ENCODE assay signal across 22 cellular contexts in genomic region chr17:17228521-17229279, GRCh38. TPM values are rescaled to one million over a fixed set of nuclear protein-coding genes. Genes with fewer than 3 reads are reported as not detected.
DNase-seq lines count a peak whose midpoint lies in the region; ATAC-seq, FAIRE-seq and TF ChIP-seq lines count a peak whose summit lies in the region.
"Had no signal": no experiment of that assay in that cellular context is flagged by ENCODE, and none has a peak within 500 bp of the region (broad histone marks: within the 10 kb centered on the region; RNA-seq: fewer than 3 reads in every experiment).

No MANE protein-coding gene starts in this region.

- H3K4me1 ChIP-seq in HEK293 (ENCODE audit: control insufficient read depth, insufficient read depth, low read length) = no peaks in the 10 kb centered on the region
- no peaks in the 10 kb centered on the region for H3K4me1 ChIP-seq in kidney (ENCODE audit: control insufficient read depth in 1 of 2, insufficient read depth in 1 of 2, low read depth in 1 of 2, low read length in 2 of 2)
- H3K4me1 ChIP-seq in spleen = peaks cover 7 to 56% (median 28%) of the 10 kb centered on the region in 6 donors
- H3K4me1 ChIP-seq: foreskin keratinocyte had no signal

- peaks cover 52 to 91% of the 10 kb centered on the region in 2 experiments for H3K36me3 ChIP-seq in HEK293 (ENCODE audit: control insufficient read depth in 2 of 2, insufficient read depth in 1 of 2, low read length in 2 of 2)
- peaks cover 46 to 63% of the 10 kb centered on the region in 2 donors for H3K36me3 ChIP-seq in kidney (ENCODE audit: control insufficient read depth in 1 of 2, insufficient read depth in 2 of 2, low read length in 2 of 2)
- H3K36me3 ChIP-seq in spleen = peaks cover 4 to 96% (median 91%) of the 10 kb centered on the region in 6 donors

- no peak for FAIRE-seq in kidney (lab: Jason Lieb, UNC)

- peaks cover 87% of the 10 kb centered on the region for H3K36me3 Mint-ChIP-seq in activated T-cell treated with anti-CD3 and anti-CD28 coated beads, Interleukin-2, amount 50 U/mL, for 24 hours (ENCODE audit: low read depth)

- H3K9me3 Mint-ChIP-seq in activated T-cell treated with anti-CD3 and anti-CD28 coated beads, Interleukin-2, amount 50 U/mL, for 24 hours = no peaks in the 10 kb centered on the region
- H3K9me3 Mint-ChIP-seq: activated naive CD4-positive, alpha-beta T cell treated with anti-CD3 and anti-CD28 coated beads, Interleukin-2, amount 50 U/mL, for 24 hours; type B pancreatic cell had no signal

- H3K27me3 Mint-ChIP-seq in activated T-cell treated with anti-CD3 and anti-CD28 coated beads, Interleukin-2, amount 50 U/mL, for 24 hours = no peaks in the 10 kb centered on the region
- H3K27me3 Mint-ChIP-seq: activated naive CD4-positive, alpha-beta T cell treated with anti-CD3 and anti-CD28 coated beads, Interleukin-2, amount 50 U/mL, for 24 hours; type B pancreatic cell had no signal

- no peak overlapping the region for H3K27ac Mint-ChIP-seq in activated T-cell treated with anti-CD3 and anti-CD28 coated beads, Interleukin-2, amount 50 U/mL, for 24 hours
- H3K27ac Mint-ChIP-seq: activated naive CD4-positive, alpha-beta T cell treated with anti-CD3 and anti-CD28 coated beads, Interleukin-2, amount 50 U/mL, for 24 hours; type B pancreatic cell had no signal

- ATAC-seq in HG03108 (IDR thresholded peaks at IDR 0.05; ENCODE audit: unreplicated experiment) (no peak), GM19324 (IDR thresholded peaks at IDR 0.05; ENCODE audit: low FRiP score, unreplicated experiment) (no peak)
- ATAC-seq: foreskin keratinocyte, left colon had no signal

- no peak overlapping the region for H3K9ac ChIP-seq in kidney (ENCODE audit: low read length in 2 of 2)

- intact Hi-C loops in kidney (cut with DNase I) = no loop called here
- intact Hi-C loops in spleen (cut with DNase I; ENCODE audit: low total_unique reads) = no loop called here

- no peak overlapping the region for H3K4me3 ChIP-seq in HEK293 (ENCODE audit: low read depth, low read length)
- H3K4me3 ChIP-seq in kidney (ENCODE audit: low read length in 2 of 2) = no peak overlapping the region
- H3K4me3 ChIP-seq in spleen = no peak overlapping the region

- H3K9me3 ChIP-seq in HEK293 (ENCODE audit: control insufficient read depth, insufficient read depth, low read depth, low read length) (no peaks in the 10 kb centered on the region), kidney (ENCODE audit: control insufficient read depth in 1 of 2, low read length in 2 of 2) (no peaks in the 10 kb centered on the region), spleen (no peaks in the 10 kb centered on the region)

- DNase-seq in caudate nucleus (lab: John Stamatoyannopoulos, UW) (peak in 2 of 61 donors; percentile 13 to 21), kidney (peak; percentile 58), spleen (peak; percentile 61), NCI-H82 (lab: John Stamatoyannopoulos, UW) (no peak)
- DNase-seq in activated T-cell treated with anti-CD3 and anti-CD28 coated beads, Interleukin-2, amount 50 U/mL, for 24 hours = no peak
- DNase-seq: activated CD4-positive, alpha-beta T cell treated with anti-CD3 and anti-CD28 coated beads, Interleukin-2, amount 50 U/mL, for 48 hours; activated T-cell treated with anti-CD3 and anti-CD28 coated beads, Interleukin-2, amount 50 U/mL, for 1 hour; foreskin keratinocyte; left colon; midbrain; NCI-H1436; NCI-H2171; NCI-H526 treated with DMSO at 0.1 percent for 48 hours; SHP77 treated with DMSO at 0.1 percent for 48 hours; stimulated activated naive CD4-positive, alpha-beta T cell treated with Interleukin-2 at 50 U/mL for 16 hours; T-helper 1 cell; WERI-Rb-1 had no signal

- H3K4me3 Mint-ChIP-seq in activated T-cell treated with anti-CD3 and anti-CD28 coated beads, Interleukin-2, amount 50 U/mL, for 24 hours = no peak overlapping the region
- H3K4me3 Mint-ChIP-seq: activated naive CD4-positive, alpha-beta T cell treated with anti-CD3 and anti-CD28 coated beads, Interleukin-2, amount 50 U/mL, for 24 hours; type B pancreatic cell had no signal

- CTCF ChIA-PET in HEK293 (lab: Yijun Ruan, JAX) = interaction anchor here (0.6 kb wide), 2 partner anchors 42 to 85 kb away, joined by 3 to 4 read pairs; no protein-coding TSS in a partner anchor

- no peaks in the 10 kb centered on the region for H3K27me3 ChIP-seq in spleen (replicated peaks in 1 of 7)
- H3K27me3 ChIP-seq: foreskin keratinocyte had no signal

- no peaks in the 10 kb centered on the region for H3K4me1 Mint-ChIP-seq in activated T-cell treated with anti-CD3 and anti-CD28 coated beads, Interleukin-2, amount 50 U/mL, for 24 hours (ENCODE audit: low read depth)

- H3K27ac ChIP-seq in HEK293 (ENCODE audit: extremely low read depth, low read depth, low read length) (no peak overlapping the region), caudate nucleus (ENCODE audit: low read depth, low read length) (peak overlapping the region; percentile 19), kidney (ENCODE audit: low read depth in 2 of 2, low read length in 2 of 2) (no peak overlapping the region), spleen (peak overlapping the region in 5 of 8 donors; percentile 46 to 80 (median 65))
- H3K27ac ChIP-seq: foreskin keratinocyte, WERI-Rb-1 had no signal

- TF ChIP-seq CTCF in HEK293 (tag by site-specific recombination; IDR thresholded peaks at IDR 0.05) (no peak), kidney (IDR thresholded peaks at IDR 0.05; ENCODE audit: borderline replicate concordance, extremely low read depth, insufficient read depth) (no peak), spleen (IDR thresholded peaks at IDR 0.05 in 8 of 11, conservative IDR thresholded peaks at IDR 0.05 in 3 of 11) (no peak)

- 76 to 90% (median 86%) methylated on average over 17 of the region's 17 CpGs for WGBS in spleen, 5 donors

- TF ChIP-seq POLR2A in spleen (IDR thresholded peaks at IDR 0.05) = no peak

- POLR2A ChIA-PET in HEK293 (lab: Yijun Ruan, JAX) = no interaction called here

TF ChIP-seq in HEK293, 187 proteins besides CTCF, POLR2A, EP300 and RAD21:
- TF ChIP-seq ZIC2 (tag by site-specific recombination; IDR thresholded peaks at IDR 0.05) = peak; percentile 33; the same call in 1 of the 2 replicates
- TF ChIP-seq GLIS1 (tag by site-specific recombination; IDR thresholded peaks at IDR 0.05) = peak; percentile 29; the same call in 1 of the 2 replicates
- TF ChIP-seq ZNF747 (tag by site-specific recombination; IDR thresholded peaks at IDR 0.05) = no peak
TF ChIP-seq in HEK293: peak in this region for 2.

RNA-seq across cellular contexts. Expression of gene FLCN, which starts 8.3 kb away (rescaled TPM):
- total RNA-seq in kidney (44.4 TPM), spleen (10 to 100 TPM; 53.9 to 91.6 (median 81.5) TPM)
- polyA plus RNA-seq in kidney (ENCODE audit: insufficient read depth, low read depth, low replicate concordance) (14.2 TPM), spleen (10 to 100 TPM in 1 of 3 donors, 1 to 10 TPM in 2; 9.1 to 34.1 (median 9.9) TPM)

RNA-seq across cellular contexts. Expression of gene PLD6, which starts 22.6 kb away (rescaled TPM):
- total RNA-seq in kidney = 3.7 TPM
- 2.9 TPM for polyA plus RNA-seq in kidney (ENCODE audit: insufficient read depth, low read depth, low replicate concordance)
- total RNA-seq in spleen = 1 to 10 TPM; 1.4 to 5.6 (median 3.7) TPM
- polyA plus RNA-seq in spleen = 1 to 10 TPM; 2.2 to 3.9 (median 3.0) TPM

RNA-seq across cellular contexts. Expression of gene COPS3, which starts 52.3 kb away (rescaled TPM):
- 48.1 TPM for total RNA-seq in kidney
- 46.9 TPM for polyA plus RNA-seq in kidney (ENCODE audit: insufficient read depth, low read depth, low replicate concordance)
- 10 to 100 TPM; 36.5 to 58.9 (median 47.5) TPM for total RNA-seq in spleen
- polyA plus RNA-seq in spleen = 10 to 100 TPM; 29.9 to 39.1 (median 39.1) TPM

Comparison
In these comparisons a context has a peak if more than half of its experiments do, and no peak if none do; other contexts are left out.
1. H3K27ac ChIP-seq: peak in caudate nucleus (single experiment) and spleen (5 of 8); none in HEK293 (single experiment) and kidney (0 of 2).
2. DNase-seq: peak in kidney (single experiment) and spleen (single experiment); none in NCI-H82 (single experiment) and activated T-cell treated with anti-CD3 and anti-CD28 coated beads, Interleukin-2, amount 50 U/mL, for 24 hours (single experiment).